ENCODE assay signal across 9 cellular contexts in genomic region chr2:238459081-238459629, GRCh38. TPM values are rescaled to one million over a fixed set of nuclear protein-coding genes. Genes with fewer than 3 reads are reported as not detected.
DNase-seq lines count a peak whose midpoint lies in the region; ATAC-seq, FAIRE-seq and TF ChIP-seq lines count a peak whose summit lies in the region.
"Had no signal": no experiment of that assay in that cellular context is flagged by ENCODE, and none has a peak within 500 bp of the region (broad histone marks: within the 10 kb centered on the region; RNA-seq: fewer than 3 reads in every experiment).

No MANE protein-coding gene starts in this region.

- H2AFZ ChIP-seq in osteoblast (ENCODE audit: low read length), result no peak overlapping the region

- TF ChIP-seq CTCF in osteoblast (IDR thresholded peaks at IDR 0.05; ENCODE audit: extremely low read depth, low read depth, low read length), result no peak

- H3K79me2 ChIP-seq in osteoblast (ENCODE audit: insufficient read depth, low read length), result no peaks in the 10 kb centered on the region

- H3K9me3 ChIP-seq in osteoblast (ENCODE audit: low read depth, low read length), result no peaks in the 10 kb centered on the region

- H4K20me1 ChIP-seq in osteoblast (ENCODE audit: insufficient read depth, low read length), result no peaks in the 10 kb centered on the region

- H3K36me3 ChIP-seq in osteoblast (ENCODE audit: insufficient read depth, low read length), result no peaks in the 10 kb centered on the region

- no peaks in the 10 kb centered on the region for H3K27me3 ChIP-seq in osteoblast (ENCODE audit: insufficient read depth, low read length)

- no peak for ATAC-seq in HG02981 (IDR thresholded peaks at IDR 0.05; ENCODE audit: unreplicated experiment)
- no peak for ATAC-seq in HG03354 (IDR thresholded peaks at IDR 0.05; ENCODE audit: poor library complexity, severe bottlenecking, unreplicated experiment)
- no peak for ATAC-seq in HG03432 (IDR thresholded peaks at IDR 0.05; ENCODE audit: unreplicated experiment)

- H3K4me2 ChIP-seq in osteoblast (ENCODE audit: insufficient read depth, low read length), result peak overlapping the region; percentile 74

- peak overlapping the region; percentile 95 for H3K27ac ChIP-seq in osteoblast (ENCODE audit: low read depth, low read length)

- peak overlapping the region; percentile 43 for H3K4me3 ChIP-seq in osteoblast (ENCODE audit: insufficient read depth, low read length)

- DNase-seq in AG08396 (ENCODE audit: low spot score) (peak; percentile 62), NCI-H446 (lab: John Stamatoyannopoulos, UW) (peak; percentile 46 to 84), frontal cortex (ENCODE audit: low spot score in 2 of 2) (peak; percentile 31 to 39), osteoblast (ENCODE audit: insufficient read length, low spot score, missing footprints) (peak; percentile 89), 8988T (no peak)

- H3K4me1 ChIP-seq in osteoblast (ENCODE audit: insufficient read depth, low read length), result peaks cover 36% of the 10 kb centered on the region

- no peak for FAIRE-seq in frontal cortex (lab: Jason Lieb, UNC)
- FAIRE-seq: H54 had no signal

RNA-seq across cellular contexts. Expression of gene ASB1, which starts 32.4 kb away (rescaled TPM):
- total RNA-seq in frontal cortex (11.8 TPM), osteoblast (26.5 and 27.9 TPM in 2 replicates)
